22 cellular contexts compared by ENCODE assay signal in the genomic region with DNA sequence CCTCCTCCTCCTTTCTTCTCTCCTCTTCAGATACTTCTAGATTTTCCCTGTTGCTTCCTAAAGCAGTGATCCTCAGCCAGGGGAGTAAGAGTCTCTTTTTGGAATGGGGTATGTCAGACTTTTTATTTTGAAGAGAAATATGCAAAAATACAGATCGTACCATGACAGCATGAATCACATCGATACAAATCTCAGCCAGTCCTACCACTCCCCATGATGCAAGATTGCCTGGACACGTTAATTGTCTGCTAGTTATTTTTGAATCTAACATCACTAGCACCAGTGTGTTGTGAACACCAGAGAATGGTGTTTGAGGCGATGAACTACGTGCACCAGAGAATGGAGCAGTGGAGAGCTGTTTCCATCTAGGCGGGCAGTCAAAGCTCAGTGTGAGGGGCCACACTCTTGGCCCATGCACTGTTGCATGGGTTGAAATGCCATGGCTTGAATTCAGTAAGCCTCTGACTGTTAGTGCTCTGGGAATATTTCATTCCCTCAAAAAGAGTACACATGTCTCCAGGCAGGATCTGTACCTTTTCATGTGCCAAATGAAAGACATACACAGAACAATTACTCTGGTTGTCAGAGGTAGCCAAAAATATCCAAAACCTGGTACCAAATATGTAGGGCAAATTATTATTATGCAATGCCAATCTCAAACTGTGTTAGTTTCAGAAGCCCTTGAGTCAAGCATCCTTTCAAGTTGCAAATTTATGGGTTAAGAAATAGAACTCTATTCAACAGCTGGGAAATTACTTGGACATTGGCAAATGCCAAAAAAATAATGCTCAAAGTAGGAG. TPM values are rescaled to one million over a fixed set of nuclear protein-coding genes. Genes with fewer than 3 reads are reported as not detected.
A peak's percentile ranks its signal among the peaks of the same experiment; 100 is the strongest.
DNase-seq lines count a peak whose midpoint lies in the region; ATAC-seq and TF ChIP-seq lines count a peak whose summit lies in the region.
"Had no signal": no experiment of that assay in that cellular context is flagged by ENCODE, and none has a peak within 500 bp of the region (broad histone marks: within the 10 kb centered on the region; RNA-seq: fewer than 3 reads in every experiment).

No MANE protein-coding gene starts in this region.

- intact Hi-C loops in mammary epithelial cell (cut with micrococcal nuclease), result loop anchor here (2.0 kb wide), 1 partner anchor 46 kb away; a partner anchor contains a TSS
- intact Hi-C loops in sigmoid colon (cut with DNase I), result no loop called here

- no peak overlapping the region for H3K4me3 ChIP-seq in mammary epithelial cell (replicated peaks in 1 of 3; ENCODE audit: insufficient read depth in 1 of 3, low read depth in 2 of 3, low read length in 3 of 3)
- no peak overlapping the region for H3K4me3 ChIP-seq in fibroblast of lung (replicated peaks in 1 of 4; ENCODE audit: control extremely low read depth in 1 of 4, insufficient read depth in 1 of 4, low read depth in 3 of 4, low read length in 4 of 4)
- H3K4me3 ChIP-seq in sigmoid colon, result no peak overlapping the region
- no peak overlapping the region for H3K4me3 ChIP-seq in Karpas-422 (ENCODE audit: low read length)
- H3K4me3 ChIP-seq: spleen, uterus had no signal

- H3K4me1 Mint-ChIP-seq in activated T-cell treated with anti-CD3 and anti-CD28 coated beads, Interleukin-2, amount 50 U/mL, for 24 hours (ENCODE audit: low read depth), result peaks cover 6% of the 10 kb centered on the region

- no TSS peak for BruUV-seq in mammary epithelial cell (replicated peaks; lab: Mats Ljungman, UMichigan)

- no peaks in the 10 kb centered on the region for H3K9me3 Mint-ChIP-seq in activated T-cell treated with anti-CD3 and anti-CD28 coated beads, Interleukin-2, amount 50 U/mL, for 24 hours
- H3K9me3 Mint-ChIP-seq: activated CD4-positive, alpha-beta T cell treated with anti-CD3 and anti-CD28 coated beads, Interleukin-2, amount 10 ng/mL, durations not matched to agents 7 days and 5 days; CD4-positive, alpha-beta T cell; natural killer cell treated with Interleukin-12 subunit alpha and Interleukin-12 subunit beta and Interleukin-15 and Interleukin-18, amount 100 ng/mL, for 72 hours; T-cell had no signal

- H4K20me1 ChIP-seq in mammary epithelial cell (ENCODE audit: insufficient read depth, low read length) (no peaks in the 10 kb centered on the region), fibroblast of lung (ENCODE audit: control insufficient read depth, extremely low read depth, insufficient read depth, low read length) (no peaks in the 10 kb centered on the region), Karpas-422 (ENCODE audit: insufficient read depth, low read depth, low read length) (no peaks in the 10 kb centered on the region)

- H3K27ac Mint-ChIP-seq in activated T-cell treated with anti-CD3 and anti-CD28 coated beads, Interleukin-2, amount 50 U/mL, for 24 hours, result no peak overlapping the region
- H3K27ac Mint-ChIP-seq: activated CD4-positive, alpha-beta T cell treated with anti-CD3 and anti-CD28 coated beads, Interleukin-2, amount 10 ng/mL, durations not matched to agents 7 days and 5 days; CD4-positive, alpha-beta T cell; mesothelial cell of epicardium; natural killer cell treated with Interleukin-12 subunit alpha and Interleukin-12 subunit beta and Interleukin-15 and Interleukin-18, amount 100 ng/mL, for 72 hours; progenitor cell of endocrine pancreas; T-cell had no signal

- CTCF ChIA-PET in mammary epithelial cell (lab: Charles Lee; ENCODE audit: low non-redundant PET), result interaction anchor here (0.6 kb wide), 1 partner anchor 85 kb away, joined by 4 read pairs; no protein-coding TSS in a partner anchor

- H2AFZ ChIP-seq in mammary epithelial cell (ENCODE audit: low read depth, low read length), result peak overlapping the region; percentile 75
- H2AFZ ChIP-seq in fibroblast of lung (ENCODE audit: low read length), result no peak overlapping the region
- no peak overlapping the region for H2AFZ ChIP-seq in Karpas-422 (ENCODE audit: low read length)

- H3K36me3 ChIP-seq in mammary epithelial cell (ENCODE audit: insufficient read depth, low read length), result no peaks in the 10 kb centered on the region
- H3K36me3 ChIP-seq in fibroblast of lung (ENCODE audit: control insufficient read depth, insufficient read depth, low read length), result no peaks in the 10 kb centered on the region
- no peaks in the 10 kb centered on the region for H3K36me3 ChIP-seq in sigmoid colon
- H3K36me3 ChIP-seq in Karpas-422 (ENCODE audit: insufficient read depth, low read length), result no peaks in the 10 kb centered on the region
- H3K36me3 ChIP-seq: brain microvascular endothelial cell, spleen, uterus had no signal

- ATAC-seq in GM18867 (IDR thresholded peaks at IDR 0.05; ENCODE audit: unreplicated experiment), result no peak
- ATAC-seq: left colon; natural killer cell treated with Interleukin-12 subunit alpha and Interleukin-12 subunit beta and Interleukin-15 and Interleukin-18, amount 100 ng/mL, for 72 hours; T-cell had no signal

- TF ChIP-seq EP300 in sigmoid colon (IDR thresholded peaks at IDR 0.05), result no peak

- TF ChIP-seq CTCF in mammary epithelial cell (conservative IDR thresholded peaks at IDR 0.05 in 1 of 2, IDR thresholded peaks at IDR 0.05 in 1 of 2; ENCODE audit: extremely low read depth in 1 of 2, insufficient read depth in 1 of 2, low read depth in 1 of 2, low read length in 2 of 2) (no peak), fibroblast of lung (conservative IDR thresholded peaks at IDR 0.05 in 1 of 2, IDR thresholded peaks at IDR 0.05 in 1 of 2; ENCODE audit: low read depth in 1 of 2, low read length in 2 of 2) (no peak), sigmoid colon (IDR thresholded peaks at IDR 0.05) (no peak)

- H3K27me3 ChIP-seq in mammary epithelial cell (ENCODE audit: insufficient read depth, low read length), result no peaks in the 10 kb centered on the region
- H3K27me3 ChIP-seq in fibroblast of lung (ENCODE audit: control insufficient read depth, insufficient read depth, low read length), result no peaks in the 10 kb centered on the region
- H3K27me3 ChIP-seq in sigmoid colon, result no peaks in the 10 kb centered on the region
- no peaks in the 10 kb centered on the region for H3K27me3 ChIP-seq in Karpas-422 (ENCODE audit: low read length)
- H3K27me3 ChIP-seq: brain microvascular endothelial cell, spleen, uterus had no signal

- TF ChIP-seq POLR2A in sigmoid colon (IDR thresholded peaks at IDR 0.05), result no peak

- in situ Hi-C loops in mammary epithelial cell (cut with MboI; ENCODE audit: low sequenced_read_pairs in 2 of 2), result no loop called here

- no peak overlapping the region for H3K4me3 Mint-ChIP-seq in activated T-cell treated with anti-CD3 and anti-CD28 coated beads, Interleukin-2, amount 50 U/mL, for 24 hours
- H3K4me3 Mint-ChIP-seq: activated CD4-positive, alpha-beta T cell treated with anti-CD3 and anti-CD28 coated beads, Interleukin-2, amount 10 ng/mL, durations not matched to agents 7 days and 5 days; CD4-positive, alpha-beta T cell; mesothelial cell of epicardium; natural killer cell treated with Interleukin-12 subunit alpha and Interleukin-12 subunit beta and Interleukin-15 and Interleukin-18, amount 100 ng/mL, for 72 hours; T-cell had no signal

- H3K9ac ChIP-seq in mammary epithelial cell (ENCODE audit: insufficient read depth, low read length) (peak overlapping the region; percentile 9), fibroblast of lung (ENCODE audit: insufficient read depth, low read length) (no peak overlapping the region), Karpas-422 (ENCODE audit: low read length) (no peak overlapping the region)

- no peaks in the 10 kb centered on the region for H3K79me2 ChIP-seq in mammary epithelial cell (ENCODE audit: insufficient read depth, low read length)
- H3K79me2 ChIP-seq in fibroblast of lung (ENCODE audit: control insufficient read depth, insufficient read depth, low read length), result no peaks in the 10 kb centered on the region
- H3K79me2 ChIP-seq in Karpas-422 (ENCODE audit: low read length), result no peaks in the 10 kb centered on the region

- H3K27ac ChIP-seq in mammary epithelial cell (ENCODE audit: insufficient read depth, low read depth, low read length) (peak overlapping the region; percentile 83), fibroblast of lung (ENCODE audit: insufficient read depth, low read length) (no peak overlapping the region), sigmoid colon (peak overlapping the region in 2 of 4 donors; percentile 33 to 69), Karpas-422 (ENCODE audit: low read length) (no peak overlapping the region)
- H3K27ac ChIP-seq: brain microvascular endothelial cell, spleen, uterus had no signal

- H3K27me3 Mint-ChIP-seq in activated T-cell treated with anti-CD3 and anti-CD28 coated beads, Interleukin-2, amount 50 U/mL, for 24 hours, result peaks cover 7% of the 10 kb centered on the region
- H3K27me3 Mint-ChIP-seq: activated CD4-positive, alpha-beta T cell treated with anti-CD3 and anti-CD28 coated beads, Interleukin-2, amount 10 ng/mL, durations not matched to agents 7 days and 5 days; progenitor cell of endocrine pancreas had no signal

- 10% methylated on average over 6 of the region's 6 CpGs for WGBS in mammary epithelial cell (ENCODE audit: low coverage, missing lambda C conversion rate)
- WGBS in sigmoid colon, 2 donors, result 94 to 96% methylated on average over 6 of the region's 6 CpGs

- H3K9me3 ChIP-seq in mammary epithelial cell (replicated peaks; ENCODE audit: insufficient read depth, low read length) (peaks cover 9% of the 10 kb centered on the region), fibroblast of lung (ENCODE audit: control insufficient read depth, insufficient read depth, low read depth, low read length) (no peaks in the 10 kb centered on the region), sigmoid colon (no peaks in the 10 kb centered on the region), Karpas-422 (ENCODE audit: low read length) (no peaks in the 10 kb centered on the region)
- H3K9me3 ChIP-seq: uterus had no signal

- DNase-seq in AG20443 (ENCODE audit: low spot score) (peak; percentile 47), mammary epithelial cell (peak; percentile 74), fibroblast of lung (ENCODE audit: low read depth in 2 of 2) (no peak), sigmoid colon (peak; percentile 49), AML-193 (lab: John Stamatoyannopoulos, UW) (no peak), Karpas-422 (no peak)
- no peak for DNase-seq in activated T-cell treated with anti-CD3 and anti-CD28 coated beads, Interleukin-2, amount 50 U/mL, for 24 hours
- DNase-seq: activated CD4-positive, alpha-beta T cell treated with anti-CD3 and anti-CD28 coated beads, Interleukin-2, amount 10 ng/mL, durations not matched to agents 7 days and 5 days; activated CD8-positive, alpha-beta memory T cell treated with anti-CD3 and anti-CD28 coated beads, Interleukin-2, amount 50 U/mL, for 48 hours; activated effector memory CD4-positive, alpha-beta T cell treated with Interleukin-2 at 50 U/mL for 16 hours; brain microvascular endothelial cell; CD4-positive, alpha-beta T cell; DMS 273 treated with DMSO at 0.1 percent for 48 hours; left colon; spleen; stimulated activated CD4-positive, alpha-beta T cell treated with anti-CD3 and anti-CD28 coated beads, Interleukin-4, amount 100 ng/mL, for 4 hours; T-cell; uterus had no signal

- H3K36me3 Mint-ChIP-seq in activated T-cell treated with anti-CD3 and anti-CD28 coated beads, Interleukin-2, amount 50 U/mL, for 24 hours (ENCODE audit: low read depth), result no peaks in the 10 kb centered on the region
- H3K36me3 Mint-ChIP-seq: mesothelial cell of epicardium; natural killer cell treated with Interleukin-12 subunit alpha and Interleukin-12 subunit beta and Interleukin-15 and Interleukin-18, amount 100 ng/mL, for 72 hours; T-cell had no signal

- peaks cover 19% of the 10 kb centered on the region for H3K4me1 ChIP-seq in mammary epithelial cell (ENCODE audit: insufficient read depth, low read length)
- H3K4me1 ChIP-seq in fibroblast of lung (ENCODE audit: control insufficient read depth, extremely low read depth, insufficient read depth, low read length), result peaks cover 1% of the 10 kb centered on the region
- peaks cover 0 to 24% (median 3%) of the 10 kb centered on the region in 4 donors for H3K4me1 ChIP-seq in sigmoid colon
- no peaks in the 10 kb centered on the region for H3K4me1 ChIP-seq in Karpas-422 (ENCODE audit: low read length)
- H3K4me1 ChIP-seq: uterus had no signal

- H3K9me2 ChIP-seq in Karpas-422 (replicated peaks; ENCODE audit: insufficient read depth, low read length), result no peaks in the 10 kb centered on the region

- H3K4me2 ChIP-seq in mammary epithelial cell (ENCODE audit: insufficient read depth, low read depth, low read length), result peak overlapping the region; percentile 58
- H3K4me2 ChIP-seq in fibroblast of lung (ENCODE audit: extremely low read depth, insufficient read depth, low read length), result peak overlapping the region; percentile 30
- H3K4me2 ChIP-seq in Karpas-422 (ENCODE audit: low read depth, low read length, poor library complexity, severe bottlenecking), result no peak overlapping the region

- dilution Hi-C loops in mammary epithelial cell (cut with HindIII; ENCODE audit: low sequenced_read_pairs), result loop anchor here (5.0 kb wide), 1 partner anchor 48 kb away; a partner anchor contains a TSS

RNA-seq across cellular contexts. Expression of a gene that starts 46.3 kb away (rescaled TPM):
- total RNA-seq in mammary epithelial cell (10 to 100 TPM; 59.1 to 72.2 TPM), fibroblast of lung (72.3 and 72.7 TPM in 2 replicates), sigmoid colon (10 to 100 TPM; 68.1 to 89.7 (median 86.6) TPM)
- polyA plus RNA-seq in mammary epithelial cell (51.2 TPM), fibroblast of lung (67.5 and 72.4 TPM in 2 replicates), sigmoid colon (10 to 100 TPM; 42.3 to 49.5 (median 45.0) TPM)
- polyA minus RNA-seq in mammary epithelial cell (41.0 TPM), fibroblast of lung (ENCODE audit: low replicate concordance) (27.0 and 27.5 TPM in 2 replicates)
- polyA plus RNA-seq in fibroblast of lung (2012), result 58.5 and 64.6 TPM in 2 replicates
- 40.4 and 45.7 TPM in 2 replicates for total RNA-seq in Karpas-422 (2014; rRNA removed; shearing (Covaris generic); ENCODE audit: low replicate concordance)

Comparison
In these comparisons a context has a peak if more than half of its experiments do, and no peak if none do; other contexts are left out.
1. DNase-seq: peak in AG20443 (single experiment), mammary epithelial cell (single experiment) and sigmoid colon (single experiment); none in fibroblast of lung (0 of 2), AML-193 (0 of 2), activated T-cell treated with anti-CD3 and anti-CD28 coated beads, Interleukin-2, amount 50 U/mL, for 24 hours (single experiment) and Karpas-422 (single experiment).